28 cellular contexts compared by ENCODE assay signal in genomic region chr12:122202017-122202416, GRCh38. TPM values are rescaled to one million over a fixed set of nuclear protein-coding genes. Genes with fewer than 3 reads are reported as not detected.
DNase-seq lines count a peak whose midpoint lies in the region; ATAC-seq, FAIRE-seq and TF ChIP-seq lines count a peak whose summit lies in the region.
"Had no signal": no experiment of that assay in that cellular context is flagged by ENCODE, and none has a peak within 500 bp of the region (broad histone marks: within the 10 kb centered on the region; RNA-seq: fewer than 3 reads in every experiment).

No MANE protein-coding gene starts in this region.

- no peak overlapping the region for H2AFZ ChIP-seq in SK-N-SH (ENCODE audit: low read depth)

- POLR2A ChIA-PET in SK-N-SH (lab: Yijun Ruan, JAX), result interaction anchor here (1.6 kb wide), 1 partner anchor 26 kb away, joined by 8 read pairs; no protein-coding TSS in a partner anchor

- H4K20me1 ChIP-seq in SK-N-SH (ENCODE audit: insufficient read depth), result 0 out of 2 replicates have a peak, but pooled peaks cover under 1% of the 10 kb centered on the region

- no peak overlapping the region for H3K9ac ChIP-seq in SK-N-SH

- CTCF ChIA-PET in SK-N-SH (lab: Yijun Ruan, JAX), result interaction anchor here (0.9 to 5.7 kb wide), 8 partner anchors 10 to 270 kb away, joined by 3 to 30 read pairs (median 4); no protein-coding TSS in a partner anchor

- H3K9me3 ChIP-seq in SK-N-SH, result no peaks in the 10 kb centered on the region
- H3K9me3 ChIP-seq: SJCRH30 had no signal

- no peak for TF ChIP-seq RAD21 in SK-N-SH (IDR thresholded peaks at IDR 0.05; ENCODE audit: low read length)

- H3K4me2 ChIP-seq in SK-N-SH, result no peak overlapping the region

- no peaks in the 10 kb centered on the region for H3K79me2 ChIP-seq in SK-N-SH (ENCODE audit: insufficient read depth)

- peaks cover 11% of the 10 kb centered on the region for H3F3A ChIP-seq in SK-N-SH (replicated peaks; ENCODE audit: insufficient read depth)

- DNase-seq in cardiac septum (ENCODE audit: low spot score) (peak; percentile 20), Right ventricle myocardium inferior (ENCODE audit: missing footprints) (no peak), SK-N-SH (peak; percentile 78), GM20000 (ENCODE audit: low spot score) (no peak)
- DNase-seq: AML-193; CD8-positive, alpha-beta memory T cell; DMS79; EL; GF-D8; NCI-H1048; NCI-H1417; NCI-H1694; NCI-H2029 treated with DMSO at 0.1 percent for 48 hours; NCI-H226; NCI-H510A; NCI-H748 treated with DMSO at 0.1 percent for 48 hours; NK-92 treated with Interleukin-12 subunit alpha and Interleukin-12 subunit beta, amount 100 ng/mL, for 24 hours; PC-3; SJCRH30; T-helper 1 cell had no signal

- intact Hi-C loops in cardiac septum (cut with DNase I) (no loop called here), Right ventricle myocardium inferior (cut with DNase I) (no loop called here)

- peak in 1 of 2 experiments; percentile 84; a peak in 1 of 4 replicates for TF ChIP-seq EP300 in SK-N-SH (IDR thresholded peaks at IDR 0.05; ENCODE audit: borderline replicate concordance in 1 of 2, low read depth in 1 of 2, low read length in 1 of 2)

- TF ChIP-seq CTCF in SK-N-SH (IDR thresholded peaks at IDR 0.05), result no peak
- no peak for TF ChIP-seq CTCF in GM20000 (IDR thresholded peaks at IDR 0.05; ENCODE audit: extremely low read depth, missing control alignments)

- FAIRE-seq in G401.6 (lab: Jason Lieb, UNC), result peak; percentile 3
- FAIRE-seq: A204.1, GM12891, H54 had no signal

- H3K36me3 ChIP-seq in SK-N-SH (replicated peaks in 1 of 2; ENCODE audit: control insufficient read depth in 1 of 2, insufficient read depth in 2 of 2, low read length in 1 of 2), result peaks cover 0 to 6% of the 10 kb centered on the region in 2 experiments
- H3K36me3 ChIP-seq: SJCRH30 had no signal

- H3K4me1 ChIP-seq in SK-N-SH (ENCODE audit: control insufficient read depth in 1 of 2, insufficient read depth in 2 of 2, low read depth in 1 of 2, low read length in 1 of 2), result peaks cover 0 to 27% of the 10 kb centered on the region in 2 experiments; a peak in 2 of 4 replicates
- H3K4me1 ChIP-seq: SJCRH30 had no signal

- H3K9me2 ChIP-seq in SK-N-SH, result no peaks in the 10 kb centered on the region

- ATAC-seq in Right ventricle myocardium inferior (no peak), GM19324 (IDR thresholded peaks at IDR 0.05; ENCODE audit: low FRiP score, unreplicated experiment) (no peak), GM19452 (IDR thresholded peaks at IDR 0.05; ENCODE audit: unreplicated experiment) (no peak)
- ATAC-seq: PC-3 had no signal

- peak overlapping the region in 1 of 2 experiments; percentile 39; a peak in 1 of 4 replicates for H3K27ac ChIP-seq in SK-N-SH (ENCODE audit: low read depth in 2 of 2, low read length in 1 of 2)
- H3K27ac ChIP-seq: C4-2B, SJCRH30 had no signal

- H3K4me3 ChIP-seq in SK-N-SH (ENCODE audit: low read depth in 2 of 2, low read length in 1 of 2), result no peak overlapping the region
- H3K4me3 ChIP-seq: SJCRH30 had no signal

- no peaks in the 10 kb centered on the region for H3K27me3 ChIP-seq in SK-N-SH (ENCODE audit: insufficient read depth)
- H3K27me3 ChIP-seq: SJCRH30 had no signal

- 79% methylated on average over 6 of the region's 6 CpGs for WGBS in SK-N-SH (ENCODE audit: low lambda C conversion rate)

TF ChIP-seq in SK-N-SH, 30 proteins besides CTCF, POLR2A, EP300 and RAD21 (continues in another document):
- TF ChIP-seq NFIC (IDR thresholded peaks at IDR 0.05; ENCODE audit: borderline replicate concordance) (no peak), IRF3 (IDR thresholded peaks at IDR 0.05; ENCODE audit: low read depth, low read length) (no peak), POLR2AphosphoS5 (IDR thresholded peaks at IDR 0.05; ENCODE audit: low read depth, low read length) (no peak), FOXJ3 (CRISPR knock-in tag; IDR thresholded peaks at IDR 0.05) (0 out of 2 replicates have a peak, but pooled peaks have one; percentile 31), RCOR1 (IDR thresholded peaks at IDR 0.05; ENCODE audit: low read length) (peak; percentile 65; the same call in 1 of the 2 replicates), ELF1 (IDR thresholded peaks at IDR 0.05) (no peak), YY1 (IDR thresholded peaks at IDR 0.05; ENCODE audit: low read depth) (no peak), FOXM1 (IDR thresholded peaks at IDR 0.05; ENCODE audit: low read depth) (no peak)
- TF ChIP-seq, protein P1, sequence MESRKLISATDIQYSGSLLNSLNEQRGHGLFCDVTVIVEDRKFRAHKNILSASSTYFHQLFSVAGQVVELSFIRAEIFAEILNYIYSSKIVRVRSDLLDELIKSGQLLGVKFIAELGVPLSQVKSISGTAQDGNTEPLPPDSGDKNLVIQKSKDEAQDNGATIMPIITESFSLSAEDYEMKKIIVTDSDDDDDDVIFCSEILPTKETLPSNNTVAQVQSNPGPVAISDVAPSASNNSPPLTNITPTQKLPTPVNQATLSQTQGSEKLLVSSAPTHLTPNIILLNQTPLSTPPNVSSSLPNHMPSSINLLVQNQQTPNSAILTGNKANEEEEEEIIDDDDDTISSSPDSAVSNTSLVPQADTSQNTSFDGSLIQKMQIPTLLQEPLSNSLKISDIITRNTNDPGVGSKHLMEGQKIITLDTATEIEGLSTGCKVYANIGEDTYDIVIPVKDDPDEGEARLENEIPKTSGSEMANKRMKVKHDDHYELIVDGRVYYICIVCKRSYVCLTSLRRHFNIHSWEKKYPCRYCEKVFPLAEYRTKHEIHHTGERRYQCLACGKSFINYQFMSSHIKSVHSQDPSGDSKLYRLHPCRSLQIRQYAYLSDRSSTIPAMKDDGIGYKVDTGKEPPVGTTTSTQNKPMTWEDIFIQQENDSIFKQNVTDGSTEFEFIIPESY (IDR thresholded peaks at IDR 0.05; ENCODE audit: borderline replicate concordance, low read depth), result no peak
- TF ChIP-seq, protein P2, sequence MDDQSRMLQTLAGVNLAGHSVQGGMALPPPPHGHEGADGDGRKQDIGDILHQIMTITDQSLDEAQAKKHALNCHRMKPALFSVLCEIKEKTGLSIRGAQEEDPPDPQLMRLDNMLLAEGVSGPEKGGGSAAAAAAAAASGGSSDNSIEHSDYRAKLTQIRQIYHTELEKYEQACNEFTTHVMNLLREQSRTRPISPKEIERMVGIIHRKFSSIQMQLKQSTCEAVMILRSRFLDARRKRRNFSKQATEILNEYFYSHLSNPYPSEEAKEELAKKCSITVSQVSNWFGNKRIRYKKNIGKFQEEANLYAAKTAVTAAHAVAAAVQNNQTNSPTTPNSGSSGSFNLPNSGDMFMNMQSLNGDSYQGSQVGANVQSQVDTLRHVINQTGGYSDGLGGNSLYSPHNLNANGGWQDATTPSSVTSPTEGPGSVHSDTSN (IDR thresholded peaks at IDR 0.05), result no peak
- TF ChIP-seq, protein P3, sequence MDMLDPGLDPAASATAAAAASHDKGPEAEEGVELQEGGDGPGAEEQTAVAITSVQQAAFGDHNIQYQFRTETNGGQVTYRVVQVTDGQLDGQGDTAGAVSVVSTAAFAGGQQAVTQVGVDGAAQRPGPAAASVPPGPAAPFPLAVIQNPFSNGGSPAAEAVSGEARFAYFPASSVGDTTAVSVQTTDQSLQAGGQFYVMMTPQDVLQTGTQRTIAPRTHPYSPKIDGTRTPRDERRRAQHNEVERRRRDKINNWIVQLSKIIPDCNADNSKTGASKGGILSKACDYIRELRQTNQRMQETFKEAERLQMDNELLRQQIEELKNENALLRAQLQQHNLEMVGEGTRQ (IDR thresholded peaks at IDR 0.05; ENCODE audit: borderline replicate concordance, low read depth, low read length), result no peak

RNA-seq across cellular contexts. Expression of gene B3GNT4, which starts 1.5 kb away (rescaled TPM):
- total RNA-seq in cardiac septum (not detected), Right ventricle myocardium inferior (not detected)
- 0.81 and 0.84 TPM in 2 replicates for polyA plus RNA-seq in SK-N-SH (2012; rRNA removed)
- polyA plus RNA-seq in SK-N-SH (2012; cell fraction: cytosol; rRNA removed), result 0.54 and 0.58 TPM in 2 replicates
- polyA plus RNA-seq in SK-N-SH (2012; cell fraction: nucleus; rRNA removed), result 1.7 and 1.8 TPM in 2 replicates

RNA-seq across cellular contexts. Expression of gene LRRC43, which starts 19.1 kb away (rescaled TPM):
- total RNA-seq in cardiac septum (0.43 TPM), Right ventricle myocardium inferior (0.70 TPM)
- polyA plus RNA-seq in SK-N-SH (2012; rRNA removed), result 0.94 and 1.4 TPM in 2 replicates
- 0.50 and 0.59 TPM in 2 replicates for polyA plus RNA-seq in SK-N-SH (2012; cell fraction: cytosol; rRNA removed)
- polyA plus RNA-seq in SK-N-SH (2012; cell fraction: nucleus; rRNA removed), result 1.5 and 1.7 TPM in 2 replicates
- total RNA-seq: HT-29 had no signal

RNA-seq across cellular contexts. Expression of gene DIABLO, which starts 23.8 kb away (rescaled TPM):
- total RNA-seq in cardiac septum (30.9 TPM), Right ventricle myocardium inferior (28.2 TPM)
- polyA plus RNA-seq in SK-N-SH (2012; rRNA removed), result 65.6 and 78.9 TPM in 2 replicates
- 89.5 and 91.0 TPM in 2 replicates for polyA plus RNA-seq in SK-N-SH (2012; cell fraction: cytosol; rRNA removed)
- 114 and 139 TPM in 2 replicates for polyA plus RNA-seq in SK-N-SH (2012; cell fraction: nucleus; rRNA removed)

RNA-seq across cellular contexts. Expression of gene IL31, which starts 28.0 kb away (rescaled TPM):
- total RNA-seq in cardiac septum (not detected), Right ventricle myocardium inferior (not detected)
- polyA plus RNA-seq in SK-N-SH (2012; rRNA removed), result not detected in 2 replicates
- not detected in 2 replicates for polyA plus RNA-seq in SK-N-SH (2012; cell fraction: cytosol; rRNA removed)
- polyA plus RNA-seq in SK-N-SH (2012; cell fraction: nucleus; rRNA removed), result not detected in 2 replicates
- total RNA-seq: HT-29, PC-3, SJCRH30 had no signal
- polyA plus RNA-seq: CD8-positive, alpha-beta memory T cell had no signal

Comparison
In these comparisons a context has a peak if more than half of its experiments do, and no peak if none do; other contexts are left out.
1. DNase-seq: peak in cardiac septum (single experiment) and SK-N-SH (single experiment); none in Right ventricle myocardium inferior (single experiment) and GM20000 (single experiment).